ENCODE assay signal across 8 cellular contexts in genomic region chr16:89200850-89201466, GRCh38. TPM values are rescaled to one million over a fixed set of nuclear protein-coding genes. Genes with fewer than 3 reads are reported as not detected.
A peak's percentile ranks its signal among the peaks of the same experiment; 100 is the strongest.
DNase-seq lines count a peak whose midpoint lies in the region; ATAC-seq, FAIRE-seq and TF ChIP-seq lines count a peak whose summit lies in the region.

No MANE protein-coding gene starts in this region.

- no peak for TF ChIP-seq CTCF in kidney (IDR thresholded peaks at IDR 0.05; ENCODE audit: borderline replicate concordance, extremely low read depth, insufficient read depth)
- no peak for TF ChIP-seq CTCF in testis (IDR thresholded peaks at IDR 0.05)

- H3K36me3 ChIP-seq in kidney (ENCODE audit: control insufficient read depth in 1 of 2, insufficient read depth in 2 of 2, low read length in 2 of 2) (no peaks in the 10 kb centered on the region), testis (ENCODE audit: low read depth, missing control alignments) (no peaks in the 10 kb centered on the region)

- peaks cover 52% of the 10 kb centered on the region for H3K27me3 Mint-ChIP-seq in activated T-cell treated with anti-CD3 and anti-CD28 coated beads, Interleukin-2, amount 50 U/mL, for 4 hours (ENCODE audit: low read depth)
- H3K27me3 Mint-ChIP-seq in activated naive CD8-positive, alpha-beta T cell treated with anti-CD3 and anti-CD28 coated beads, Interleukin-2, amount 10 ng/mL, durations not matched to agents 7 days and 5 days: peaks cover 39% of the 10 kb centered on the region

- H3K27me3 ChIP-seq in testis: no peaks in the 10 kb centered on the region

- no peak overlapping the region for H3K9ac ChIP-seq in kidney (ENCODE audit: low read length in 2 of 2)

- ATAC-seq in activated T-cell treated with anti-CD3 and anti-CD28 coated beads, Interleukin-2, amount 50 U/mL, for 4 hours: peak; percentile 20 to 24
- no peak for ATAC-seq in activated naive CD8-positive, alpha-beta T cell treated with anti-CD3 and anti-CD28 coated beads, Interleukin-2, amount 10 ng/mL, durations not matched to agents 7 days and 5 days (ENCODE audit: low read depth)
- no peak for ATAC-seq in GM19395 (IDR thresholded peaks at IDR 0.05; ENCODE audit: unreplicated experiment)

- POLR2A ChIA-PET in activated naive CD8-positive, alpha-beta T cell treated with anti-CD3 and anti-CD28 coated beads, Interleukin-2, amount 10 ng/mL, durations not matched to agents 7 days and 5 days (lab: Charles Lee): interaction anchor here (1.2 kb wide), 1 partner anchor 389 kb away, joined by 4 read pairs; the partner anchor contains the start of gene APRT

- WGBS in testis, 2 donors: 1 to 2% methylated on average over 13 to 44 of the region's 68 CpGs

- FAIRE-seq in kidney (lab: Jason Lieb, UNC): no peak

- H3K4me3 Mint-ChIP-seq in activated T-cell treated with anti-CD3 and anti-CD28 coated beads, Interleukin-2, amount 50 U/mL, for 4 hours: peak overlapping the region; percentile 35
- H3K4me3 Mint-ChIP-seq in activated naive CD8-positive, alpha-beta T cell treated with anti-CD3 and anti-CD28 coated beads, Interleukin-2, amount 10 ng/mL, durations not matched to agents 7 days and 5 days: no peak overlapping the region

- no peak for DNase-seq in activated T-cell treated with anti-CD3 and anti-CD28 coated beads, Interleukin-2, amount 50 U/mL, for 4 hours
- DNase-seq in activated T-cell treated with anti-CD3 and anti-CD28 coated beads for 4 hours (no peak), kidney (peak; percentile 82), testis (no peak), DMS 273 (lab: John Stamatoyannopoulos, UW; ENCODE audit: unreplicated experiment) (no peak), AG08395 (ENCODE audit: low spot score) (no peak)
- DNase-seq in activated naive CD8-positive, alpha-beta T cell treated with anti-CD3 and anti-CD28 coated beads, Interleukin-2, amount 10 ng/mL, durations not matched to agents 7 days and 5 days: peak; percentile 43

- no peak overlapping the region for H3K27ac ChIP-seq in kidney (ENCODE audit: low read depth in 2 of 2, low read length in 2 of 2)
- H3K27ac ChIP-seq in testis: no peak overlapping the region

- peaks cover 16% of the 10 kb centered on the region for H3K4me1 Mint-ChIP-seq in activated T-cell treated with anti-CD3 and anti-CD28 coated beads, Interleukin-2, amount 50 U/mL, for 4 hours (ENCODE audit: low read depth)
- H3K4me1 Mint-ChIP-seq in activated naive CD8-positive, alpha-beta T cell treated with anti-CD3 and anti-CD28 coated beads, Interleukin-2, amount 10 ng/mL, durations not matched to agents 7 days and 5 days: peaks cover 6% of the 10 kb centered on the region

- H3K36me3 Mint-ChIP-seq in activated T-cell treated with anti-CD3 and anti-CD28 coated beads, Interleukin-2, amount 50 U/mL, for 4 hours (ENCODE audit: insufficient read depth): no peaks in the 10 kb centered on the region
- no peaks in the 10 kb centered on the region for H3K36me3 Mint-ChIP-seq in activated naive CD8-positive, alpha-beta T cell treated with anti-CD3 and anti-CD28 coated beads, Interleukin-2, amount 10 ng/mL, durations not matched to agents 7 days and 5 days

- H3K4me3 ChIP-seq in kidney (ENCODE audit: low read length in 2 of 2) (no peak overlapping the region), testis (peak overlapping the region; percentile 29 to 36)

- intact Hi-C loops in kidney (cut with DNase I): no loop called here
- intact Hi-C loops in testis (cut with DNase I; ENCODE audit: low total_unique reads): no loop called here

- H3K27ac Mint-ChIP-seq in activated naive CD8-positive, alpha-beta T cell treated with anti-CD3 and anti-CD28 coated beads, Interleukin-2, amount 10 ng/mL, durations not matched to agents 7 days and 5 days: no peak overlapping the region

- H3K9me3 Mint-ChIP-seq in activated T-cell treated with anti-CD3 and anti-CD28 coated beads, Interleukin-2, amount 50 U/mL, for 4 hours: peaks cover 7% of the 10 kb centered on the region
- no peaks in the 10 kb centered on the region for H3K9me3 Mint-ChIP-seq in activated naive CD8-positive, alpha-beta T cell treated with anti-CD3 and anti-CD28 coated beads, Interleukin-2, amount 10 ng/mL, durations not matched to agents 7 days and 5 days

- H3K4me1 ChIP-seq in kidney (ENCODE audit: control insufficient read depth in 1 of 2, insufficient read depth in 1 of 2, low read depth in 1 of 2, low read length in 2 of 2) (peaks cover 0 to 2% of the 10 kb centered on the region in 2 donors), testis (no peaks in the 10 kb centered on the region)

- H3K9me3 ChIP-seq in kidney (ENCODE audit: control insufficient read depth in 1 of 2, low read length in 2 of 2) (no peaks in the 10 kb centered on the region), testis (no peaks in the 10 kb centered on the region)

- no peak for TF ChIP-seq POLR2A in testis (IDR thresholded peaks at IDR 0.05)

RNA-seq across cellular contexts. Expression of gene SLC22A31, which starts 0.6 kb away (rescaled TPM):
- under 1 TPM; 0.49 to 0.66 (median 0.56) TPM for total RNA-seq in activated T-cell treated with anti-CD3 and anti-CD28 coated beads, Interleukin-2, amount 50 U/mL, for 4 hours
- total RNA-seq in activated naive CD8-positive, alpha-beta T cell treated with anti-CD3 and anti-CD28 coated beads, Interleukin-2, amount 10 ng/mL, durations not matched to agents 7 days and 5 days: under 1 TPM; 0.25 to 0.34 TPM
- total RNA-seq in kidney (1.8 TPM), testis (1 to 10 TPM; 3.9 to 8.2 TPM)
- polyA plus RNA-seq in kidney (ENCODE audit: insufficient read depth, low read depth, low replicate concordance) (0.47 TPM), testis (ENCODE audit: insufficient read depth, low read depth, low replicate concordance) (6.2 TPM)

RNA-seq across cellular contexts. Expression of gene ZNF778, which starts 16.5 kb away (rescaled TPM):
- 10 to 100 TPM; 10.2 to 14.0 (median 10.8) TPM for total RNA-seq in activated T-cell treated with anti-CD3 and anti-CD28 coated beads, Interleukin-2, amount 50 U/mL, for 4 hours
- total RNA-seq in activated naive CD8-positive, alpha-beta T cell treated with anti-CD3 and anti-CD28 coated beads, Interleukin-2, amount 10 ng/mL, durations not matched to agents 7 days and 5 days: 10 to 100 TPM in 1 of 2 experiments, 1 to 10 TPM in 1; 9.0 to 10.4 TPM
- 12.7 TPM for total RNA-seq in kidney
- 2.2 TPM for polyA plus RNA-seq in kidney (ENCODE audit: insufficient read depth, low read depth, low replicate concordance)
- 10 to 100 TPM; 29.8 to 32.9 TPM for total RNA-seq in testis
- polyA plus RNA-seq in testis (ENCODE audit: insufficient read depth, low read depth, low replicate concordance): 21.0 TPM

RNA-seq across cellular contexts. Expression of gene CDH15, which starts 29.4 kb away (rescaled TPM):
- not detected for total RNA-seq in activated T-cell treated with anti-CD3 and anti-CD28 coated beads, Interleukin-2, amount 50 U/mL, for 4 hours
- not detected for total RNA-seq in activated naive CD8-positive, alpha-beta T cell treated with anti-CD3 and anti-CD28 coated beads, Interleukin-2, amount 10 ng/mL, durations not matched to agents 7 days and 5 days
- total RNA-seq in kidney: 0.31 TPM
- 0.22 TPM for polyA plus RNA-seq in kidney (ENCODE audit: insufficient read depth, low read depth, low replicate concordance)
- total RNA-seq in testis: 1 to 10 TPM; 2.1 to 3.0 TPM
- 1.4 TPM for polyA plus RNA-seq in testis (ENCODE audit: insufficient read depth, low read depth, low replicate concordance)

Comparison
In these comparisons a context has a peak if more than half of its experiments do, and no peak if none do; other contexts are left out.
1. ATAC-seq: peak in activated T-cell treated with anti-CD3 and anti-CD28 coated beads, Interleukin-2, amount 50 U/mL, for 4 hours (2 of 2); none in activated naive CD8-positive, alpha-beta T cell treated with anti-CD3 and anti-CD28 coated beads, Interleukin-2, amount 10 ng/mL, durations not matched to agents 7 days and 5 days (single experiment) and GM19395 (single experiment).
2. DNase-seq: peak in activated naive CD8-positive, alpha-beta T cell treated with anti-CD3 and anti-CD28 coated beads, Interleukin-2, amount 10 ng/mL, durations not matched to agents 7 days and 5 days (single experiment) and kidney (single experiment); none in activated T-cell treated with anti-CD3 and anti-CD28 coated beads, Interleukin-2, amount 50 U/mL, for 4 hours (single experiment), activated T-cell treated with anti-CD3 and anti-CD28 coated beads for 4 hours (single experiment), testis (single experiment), DMS 273 (single experiment) and AG08395 (single experiment).
3. H3K4me3 ChIP-seq: peak in testis (2 of 2); none in kidney (0 of 2).